ENCODE assay signal across 10 cellular contexts in genomic region chr3:64266065-64266874, GRCh38. TPM values are rescaled to one million over a fixed set of nuclear protein-coding genes. Genes with fewer than 3 reads are reported as not detected.
DNase-seq lines count a peak whose midpoint lies in the region; ATAC-seq and TF ChIP-seq lines count a peak whose summit lies in the region.
"Had no signal": no experiment of that assay in that cellular context is flagged by ENCODE, and none has a peak within 500 bp of the region (broad histone marks: within the 10 kb centered on the region; RNA-seq: fewer than 3 reads in every experiment).

No MANE protein-coding gene starts in this region.

- no peaks in the 10 kb centered on the region for H3K36me3 Mint-ChIP-seq in CD4-positive, alpha-beta memory T cell
- H3K36me3 Mint-ChIP-seq in activated CD4-positive, alpha-beta T cell treated with anti-CD3 and anti-CD28 coated beads, Interleukin-2, amount 10 ng/mL, durations not matched to agents 7 days and 5 days (ENCODE audit: low read depth), result no peaks in the 10 kb centered on the region
- H3K36me3 Mint-ChIP-seq: activated naive CD4-positive, alpha-beta T cell treated with anti-CD3 and anti-CD28 coated beads, Interleukin-2, amount 10 ng/mL, durations not matched to agents 7 days and 5 days had no signal

- peaks cover 0 to 8% (median 3%) of the 10 kb centered on the region in 8 donors for H3K9me3 Mint-ChIP-seq in CD4-positive, alpha-beta memory T cell
- H3K9me3 Mint-ChIP-seq in activated CD4-positive, alpha-beta T cell treated with anti-CD3 and anti-CD28 coated beads, Interleukin-2, amount 10 ng/mL, durations not matched to agents 7 days and 5 days, result no peaks in the 10 kb centered on the region
- H3K9me3 Mint-ChIP-seq: activated naive CD4-positive, alpha-beta T cell treated with anti-CD3 and anti-CD28 coated beads, Interleukin-2, amount 10 ng/mL, durations not matched to agents 7 days and 5 days had no signal

- dilution Hi-C loops in mammary epithelial cell (cut with HindIII; ENCODE audit: low sequenced_read_pairs), result no loop called here

- CTCF ChIA-PET in mammary epithelial cell (lab: Charles Lee; ENCODE audit: low non-redundant PET), result interaction anchor here (0.6 kb wide), 2 partner anchors 27 to 55 kb away, joined by 4 read pairs; no protein-coding TSS in a partner anchor
- CTCF ChIA-PET in CD4-positive, alpha-beta memory T cell (lab: Charles Lee; ENCODE audit: partially characterized antibody), result no interaction called here
- CTCF ChIA-PET in activated CD4-positive, alpha-beta T cell treated with anti-CD3 and anti-CD28 coated beads, Interleukin-2, amount 10 ng/mL, durations not matched to agents 7 days and 5 days (lab: Charles Lee), result no interaction called here

- H3K9me3 ChIP-seq in mammary epithelial cell (replicated peaks; ENCODE audit: insufficient read depth, low read length), result no peaks in the 10 kb centered on the region
- no peaks in the 10 kb centered on the region for H3K9me3 ChIP-seq in CD4-positive, alpha-beta memory T cell (ENCODE audit: control insufficient read depth in 1 of 2, low read length in 2 of 2)

- H2AFZ ChIP-seq in mammary epithelial cell (ENCODE audit: low read depth, low read length), result peak overlapping the region; percentile 20

- H3K9ac ChIP-seq in mammary epithelial cell (ENCODE audit: insufficient read depth, low read length), result peak overlapping the region; percentile 91

- TF ChIP-seq CTCF in mammary epithelial cell (conservative IDR thresholded peaks at IDR 0.05 in 1 of 2, IDR thresholded peaks at IDR 0.05 in 1 of 2; ENCODE audit: extremely low read depth in 1 of 2, insufficient read depth in 1 of 2, low read depth in 1 of 2, low read length in 2 of 2), result no peak

- peak overlapping the region; percentile 86 for H3K4me2 ChIP-seq in mammary epithelial cell (ENCODE audit: insufficient read depth, low read depth, low read length)

- peak overlapping the region; percentile 68 to 89 (median 84) for H3K4me3 ChIP-seq in mammary epithelial cell (replicated peaks in 1 of 3; ENCODE audit: insufficient read depth in 1 of 3, low read depth in 2 of 3, low read length in 3 of 3)
- H3K4me3 ChIP-seq in CD4-positive, alpha-beta memory T cell (ENCODE audit: low read length in 2 of 2), result no peak overlapping the region

- peaks cover 11 to 17% of the 10 kb centered on the region in 2 donors for H3K27me3 Mint-ChIP-seq in CD4-positive, alpha-beta memory T cell
- H3K27me3 Mint-ChIP-seq in activated CD4-positive, alpha-beta T cell treated with anti-CD3 and anti-CD28 coated beads, Interleukin-2, amount 10 ng/mL, durations not matched to agents 7 days and 5 days, result peaks cover 28% of the 10 kb centered on the region

- no peak overlapping the region for H3K27ac Mint-ChIP-seq in CD4-positive, alpha-beta memory T cell
- no peak overlapping the region for H3K27ac Mint-ChIP-seq in activated CD4-positive, alpha-beta T cell treated with anti-CD3 and anti-CD28 coated beads, Interleukin-2, amount 10 ng/mL, durations not matched to agents 7 days and 5 days
- H3K27ac Mint-ChIP-seq: activated naive CD4-positive, alpha-beta T cell treated with anti-CD3 and anti-CD28 coated beads, Interleukin-2, amount 10 ng/mL, durations not matched to agents 7 days and 5 days had no signal

- no peaks in the 10 kb centered on the region for H3K36me3 ChIP-seq in mammary epithelial cell (ENCODE audit: insufficient read depth, low read length)
- no peaks in the 10 kb centered on the region for H3K36me3 ChIP-seq in CD4-positive, alpha-beta memory T cell (ENCODE audit: insufficient read depth, low read length)

- DNase-seq in HS-27A (ENCODE audit: low read depth) (peak; percentile 64), mammary epithelial cell (peak; percentile 89), kidney tubule cell (ENCODE audit: low spot score) (peak; percentile 86), stromal cell of bone marrow (ENCODE audit: low read depth) (peak; percentile 96)
- no peak for DNase-seq in CD4-positive, alpha-beta memory T cell
- DNase-seq in activated CD4-positive, alpha-beta T cell treated with anti-CD3 and anti-CD28 coated beads, Interleukin-2, amount 10 ng/mL, durations not matched to agents 7 days and 5 days, result no peak
- no peak for DNase-seq in activated CD4-positive, alpha-beta T cell treated with anti-CD3 and anti-CD28 coated beads for 48 hours
- DNase-seq: activated naive CD4-positive, alpha-beta T cell treated with anti-CD3 and anti-CD28 coated beads, Interleukin-2, amount 10 ng/mL, durations not matched to agents 7 days and 5 days; NCI-H1417 had no signal

- H3K27me3 ChIP-seq in mammary epithelial cell (ENCODE audit: insufficient read depth, low read length), result no peaks in the 10 kb centered on the region
- no peaks in the 10 kb centered on the region for H3K27me3 ChIP-seq in CD4-positive, alpha-beta memory T cell (ENCODE audit: insufficient read depth, low read length)

- in situ Hi-C loops in mammary epithelial cell (cut with MboI; ENCODE audit: low sequenced_read_pairs in 2 of 2), result no loop called here

- intact Hi-C loops in mammary epithelial cell (cut with micrococcal nuclease), result loop anchor here (1.0 to 10.0 kb wide), 7 partner anchors 25 to 236 kb away; partner anchors contain the start of gene PRICKLE2
- intact Hi-C loops in CD4-positive, alpha-beta memory T cell (cut with micrococcal nuclease), result no loop called here

- H3K4me3 Mint-ChIP-seq in CD4-positive, alpha-beta memory T cell, result no peak overlapping the region
- H3K4me3 Mint-ChIP-seq in activated CD4-positive, alpha-beta T cell treated with anti-CD3 and anti-CD28 coated beads, Interleukin-2, amount 10 ng/mL, durations not matched to agents 7 days and 5 days, result no peak overlapping the region
- H3K4me3 Mint-ChIP-seq: activated naive CD4-positive, alpha-beta T cell treated with anti-CD3 and anti-CD28 coated beads, Interleukin-2, amount 10 ng/mL, durations not matched to agents 7 days and 5 days had no signal

- H4K20me1 ChIP-seq in mammary epithelial cell (ENCODE audit: insufficient read depth, low read length), result no peaks in the 10 kb centered on the region

- WGBS in mammary epithelial cell (ENCODE audit: low coverage, missing lambda C conversion rate), result under 1% methylated on average over 7 of the region's 7 CpGs

- POLR2A ChIA-PET in CD4-positive, alpha-beta memory T cell (lab: Charles Lee; ENCODE audit: partially characterized antibody), result no interaction called here
- POLR2A ChIA-PET in activated CD4-positive, alpha-beta T cell treated with anti-CD3 and anti-CD28 coated beads, Interleukin-2, amount 10 ng/mL, durations not matched to agents 7 days and 5 days (lab: Charles Lee), result no interaction called here

- BruUV-seq in mammary epithelial cell (replicated peaks; lab: Mats Ljungman, UMichigan), result no TSS peak

- peak overlapping the region; percentile 78 for H3K27ac ChIP-seq in mammary epithelial cell (ENCODE audit: insufficient read depth, low read depth, low read length)
- H3K27ac ChIP-seq in CD4-positive, alpha-beta memory T cell (ENCODE audit: low read depth, low read length), result no peak overlapping the region

- no peak for ATAC-seq in GM18909 (IDR thresholded peaks at IDR 0.05; ENCODE audit: poor library complexity, unreplicated experiment)

- peaks cover 63% of the 10 kb centered on the region for H3K79me2 ChIP-seq in mammary epithelial cell (ENCODE audit: insufficient read depth, low read length)

- H3K4me1 Mint-ChIP-seq in CD4-positive, alpha-beta memory T cell, result no peaks in the 10 kb centered on the region
- H3K4me1 Mint-ChIP-seq in activated CD4-positive, alpha-beta T cell treated with anti-CD3 and anti-CD28 coated beads, Interleukin-2, amount 10 ng/mL, durations not matched to agents 7 days and 5 days, result no peaks in the 10 kb centered on the region
- H3K4me1 Mint-ChIP-seq: activated naive CD4-positive, alpha-beta T cell treated with anti-CD3 and anti-CD28 coated beads, Interleukin-2, amount 10 ng/mL, durations not matched to agents 7 days and 5 days had no signal

- peaks cover 31% of the 10 kb centered on the region for H3K4me1 ChIP-seq in mammary epithelial cell (ENCODE audit: insufficient read depth, low read length)
- H3K4me1 ChIP-seq in CD4-positive, alpha-beta memory T cell (ENCODE audit: insufficient read depth, low read length), result no peaks in the 10 kb centered on the region

RNA-seq across cellular contexts. Expression of gene PRICKLE2, which starts 41.0 kb away (rescaled TPM):
- 10 to 100 TPM; 23.2 to 50.5 TPM for total RNA-seq in mammary epithelial cell
- polyA plus RNA-seq in mammary epithelial cell, result 8.6 TPM
- 50.8 TPM for polyA minus RNA-seq in mammary epithelial cell
- total RNA-seq in CD4-positive, alpha-beta memory T cell, result not detected
- not detected for polyA plus RNA-seq in CD4-positive, alpha-beta memory T cell
- total RNA-seq in activated CD4-positive, alpha-beta T cell treated with anti-CD3 and anti-CD28 coated beads, Interleukin-2, amount 10 ng/mL, durations not matched to agents 7 days and 5 days, result not detected

Comparison
In these comparisons a context has a peak if more than half of its experiments do, and no peak if none do; other contexts are left out.
1. DNase-seq: peak in HS-27A (single experiment), mammary epithelial cell (single experiment), kidney tubule cell (single experiment) and stromal cell of bone marrow (single experiment); none in CD4-positive, alpha-beta memory T cell (0 of 5), activated CD4-positive, alpha-beta T cell treated with anti-CD3 and anti-CD28 coated beads, Interleukin-2, amount 10 ng/mL, durations not matched to agents 7 days and 5 days (single experiment) and activated CD4-positive, alpha-beta T cell treated with anti-CD3 and anti-CD28 coated beads for 48 hours (single experiment).
2. H3K4me3 ChIP-seq: peak in mammary epithelial cell (3 of 3); none in CD4-positive, alpha-beta memory T cell (0 of 2).
3. RNA of gene PRICKLE2, which starts 41.0 kb away (total RNA-seq): 23.2 to 50.5 TPM in mammary epithelial cell; not detected in activated CD4-positive, alpha-beta T cell treated with anti-CD3 and anti-CD28 coated beads, Interleukin-2, amount 10 ng/mL, durations not matched to agents 7 days and 5 days and not detected in CD4-positive, alpha-beta memory T cell; every median in the first group is over 10 times any median in the second.